Comparison of ENCODE assay signal across 19 cellular contexts in the genomic region with DNA sequence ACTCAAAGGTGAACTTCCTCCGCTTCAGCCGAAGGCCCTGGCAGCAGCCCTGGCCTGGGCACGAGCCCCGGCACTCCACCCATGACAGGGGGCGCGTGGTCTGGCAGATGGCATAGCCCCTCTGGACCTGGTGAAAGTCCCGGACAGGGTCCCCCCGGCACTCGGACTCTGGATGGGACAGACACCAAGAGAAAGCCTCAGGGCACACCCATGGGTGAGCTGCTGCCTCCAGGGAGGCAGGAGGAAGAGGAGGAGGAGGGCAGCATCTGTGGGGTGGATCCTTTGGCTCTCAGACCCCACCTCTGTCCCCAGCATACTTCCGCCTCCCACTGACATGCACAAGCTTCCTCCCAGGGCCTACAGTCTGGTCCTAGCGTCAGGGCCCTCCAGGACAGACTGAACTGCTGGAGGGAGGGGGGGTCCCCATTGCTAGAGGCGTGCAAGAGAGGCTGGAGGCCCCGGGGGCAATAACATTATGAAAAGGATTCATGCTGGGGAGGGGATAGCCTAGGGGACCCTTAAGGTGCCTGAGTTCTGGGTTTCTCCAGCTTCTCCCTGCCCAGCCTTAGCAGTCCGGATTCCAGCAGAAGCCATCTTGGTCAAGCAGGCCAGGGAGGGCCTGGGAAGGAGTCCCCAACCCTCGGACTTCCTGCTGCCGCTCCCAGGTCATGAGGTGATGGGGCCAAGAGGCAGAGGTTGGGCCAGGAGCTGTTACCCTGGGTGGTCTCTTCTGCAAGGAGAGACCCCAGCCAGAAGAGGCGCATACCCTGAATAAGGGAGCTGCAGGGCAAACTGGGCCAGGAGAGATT.
A peak's percentile ranks its signal among the peaks of the same experiment; 100 is the strongest.
DNase-seq lines count a peak whose midpoint lies in the region; ATAC-seq, FAIRE-seq and TF ChIP-seq lines count a peak whose summit lies in the region.
"Had no signal": no experiment of that assay in that cellular context is flagged by ENCODE, and none has a peak within 500 bp of the region (broad histone marks: within the 10 kb centered on the region; RNA-seq: fewer than 3 reads in every experiment).

No MANE protein-coding gene starts in this region.

- intact Hi-C loops in vagina (cut with DNase I) (no loop called here), uterus (cut with DNase I; ENCODE audit: low total_unique reads) (no loop called here)

- no peak overlapping the region for H3K27ac Mint-ChIP-seq in activated CD8-positive, alpha-beta memory T cell treated with anti-CD3 and anti-CD28 coated beads, Interleukin-2, amount 10 ng/mL, durations not matched to agents 7 days and 5 days
- H3K27ac Mint-ChIP-seq in nephron progenitor cell = peak overlapping the region; percentile 71
- H3K27ac Mint-ChIP-seq: CD4-positive, alpha-beta T cell; GM23338; H9; IgD-negative memory B cell had no signal

- H3K9me3 ChIP-seq in vagina (no peaks in the 10 kb centered on the region), uterus (no peaks in the 10 kb centered on the region)

- no peaks in the 10 kb centered on the region for H3K27me3 ChIP-seq in vagina
- no peaks in the 10 kb centered on the region for H3K27me3 ChIP-seq in uterus
- H3K27me3 ChIP-seq: BLaER1 treated with 17β-estradiol and CSF1 and Interleukin-3, amounts not matched to agents 10 nM and 100 nM had no signal

- no peak for ATAC-seq in activated CD8-positive, alpha-beta memory T cell treated with anti-CD3 and anti-CD28 coated beads, Interleukin-2, amount 10 ng/mL, durations not matched to agents 7 days and 5 days

- H3K4me1 ChIP-seq in vagina = no peaks in the 10 kb centered on the region
- H3K4me1 ChIP-seq in uterus = no peaks in the 10 kb centered on the region

- peaks cover 3% of the 10 kb centered on the region for H3K36me3 Mint-ChIP-seq in activated CD8-positive, alpha-beta memory T cell treated with anti-CD3 and anti-CD28 coated beads, Interleukin-2, amount 10 ng/mL, durations not matched to agents 7 days and 5 days
- peaks cover under 1% of the 10 kb centered on the region for H3K36me3 Mint-ChIP-seq in nephron progenitor cell (ENCODE audit: low read depth)
- H3K36me3 Mint-ChIP-seq: IgD-negative memory B cell had no signal

- no peaks in the 10 kb centered on the region for H3K27me3 Mint-ChIP-seq in activated CD8-positive, alpha-beta memory T cell treated with anti-CD3 and anti-CD28 coated beads, Interleukin-2, amount 10 ng/mL, durations not matched to agents 7 days and 5 days
- H3K27me3 Mint-ChIP-seq in nephron progenitor cell (ENCODE audit: low read depth, poor library complexity) = no peaks in the 10 kb centered on the region
- H3K27me3 Mint-ChIP-seq: IgD-negative memory B cell had no signal

- peak; percentile 28 for DNase-seq in activated CD8-positive, alpha-beta memory T cell treated with anti-CD3 and anti-CD28 coated beads, Interleukin-2, amount 10 ng/mL, durations not matched to agents 7 days and 5 days
- no peak for DNase-seq in activated CD8-positive, alpha-beta memory T cell treated with anti-CD3 and anti-CD28 coated beads, Interleukin-2, amount 50 U/mL, for 48 hours
- DNase-seq in RWPE1 (ENCODE audit: low spot score) = no peak
- no peak for DNase-seq in nephron progenitor cell
- peak; percentile 70 to 95 for DNase-seq in vagina (ENCODE audit: extremely low spot score in 2 of 2)
- DNase-seq in stimulated activated CD4-positive, alpha-beta T cell treated with anti-CD3 and anti-CD28 coated beads, Interleukin-4, amount 100 ng/mL, for 1 hour = no peak
- DNase-seq in RCC 7860 (ENCODE audit: low spot score) = no peak
- no peak for DNase-seq in uterus
- DNase-seq: Calu3; CD4-positive, alpha-beta T cell; DMS 273 treated with DMSO at 0.1 percent for 48 hours; DMS79; H9 had no signal

- no peak overlapping the region for H3K4me3 Mint-ChIP-seq in activated CD8-positive, alpha-beta memory T cell treated with anti-CD3 and anti-CD28 coated beads, Interleukin-2, amount 10 ng/mL, durations not matched to agents 7 days and 5 days
- H3K4me3 Mint-ChIP-seq in nephron progenitor cell = no peak overlapping the region
- H3K4me3 Mint-ChIP-seq: CD4-positive, alpha-beta T cell; GM23338; H9; IgD-negative memory B cell had no signal

- no peak for TF ChIP-seq POLR2A in vagina (IDR thresholded peaks at IDR 0.05)
- TF ChIP-seq POLR2A in uterus (IDR thresholded peaks at IDR 0.05) = no peak

- CTCF ChIA-PET in activated CD8-positive, alpha-beta memory T cell treated with anti-CD3 and anti-CD28 coated beads, Interleukin-2, amount 10 ng/mL, durations not matched to agents 7 days and 5 days (lab: Charles Lee) = no interaction called here
- CTCF ChIA-PET in RWPE1 (lab: Yijun Ruan, JAX) = interaction anchor here (0.6 kb wide), 1 partner anchor 524 kb away, joined by 3 read pairs; no protein-coding TSS in a partner anchor

- no peaks in the 10 kb centered on the region for H3K4me1 Mint-ChIP-seq in activated CD8-positive, alpha-beta memory T cell treated with anti-CD3 and anti-CD28 coated beads, Interleukin-2, amount 10 ng/mL, durations not matched to agents 7 days and 5 days
- H3K4me1 Mint-ChIP-seq in nephron progenitor cell = peaks cover under 1% of the 10 kb centered on the region
- H3K4me1 Mint-ChIP-seq: IgD-negative memory B cell had no signal

- H3K4me3 ChIP-seq in vagina (no peak overlapping the region), uterus (no peak overlapping the region)
- H3K4me3 ChIP-seq: BLaER1 treated with 17β-estradiol and CSF1 and Interleukin-3, amounts not matched to agents 10 nM and 100 nM; GM12878; GM23338 had no signal

- no peak for FAIRE-seq in RCC 7860 (lab: Jason Lieb, UNC)
- FAIRE-seq: GM12878, GM18507 had no signal

- TF ChIP-seq CTCF in RWPE1 (conservative IDR thresholded peaks at IDR 0.05; ENCODE audit: low read depth) (no peak), nephron progenitor cell (IDR thresholded peaks at IDR 0.05) (no peak), vagina (IDR thresholded peaks at IDR 0.05) (no peak), uterus (IDR thresholded peaks at IDR 0.05) (no peak)

- POLR2A ChIA-PET in RWPE1 (lab: Yijun Ruan, JAX; ENCODE audit: low non-redundant PET) = no interaction called here

- peaks cover 3% of the 10 kb centered on the region for H3K9me3 Mint-ChIP-seq in activated CD8-positive, alpha-beta memory T cell treated with anti-CD3 and anti-CD28 coated beads, Interleukin-2, amount 10 ng/mL, durations not matched to agents 7 days and 5 days (ENCODE audit: low read depth)
- peaks cover under 1% of the 10 kb centered on the region for H3K9me3 Mint-ChIP-seq in nephron progenitor cell

- H3K27ac ChIP-seq in RWPE1 = peak overlapping the region; percentile 63
- H3K27ac ChIP-seq in vagina = no peak overlapping the region
- no peak overlapping the region for H3K27ac ChIP-seq in uterus
- H3K27ac ChIP-seq: 22Rv1; BLaER1 treated with 17β-estradiol and CSF1 and Interleukin-3, amounts not matched to agents 10 nM and 100 nM had no signal

- H3K36me3 ChIP-seq in vagina (no peaks in the 10 kb centered on the region), uterus (no peaks in the 10 kb centered on the region)
- H3K36me3 ChIP-seq: BLaER1 treated with 17β-estradiol and CSF1 and Interleukin-3, amounts not matched to agents 10 nM and 100 nM had no signal

Comparison
In these comparisons a context has a peak if more than half of its experiments do, and no peak if none do; other contexts are left out.
1. DNase-seq: peak in activated CD8-positive, alpha-beta memory T cell treated with anti-CD3 and anti-CD28 coated beads, Interleukin-2, amount 10 ng/mL, durations not matched to agents 7 days and 5 days (single experiment) and vagina (2 of 2); none in activated CD8-positive, alpha-beta memory T cell treated with anti-CD3 and anti-CD28 coated beads, Interleukin-2, amount 50 U/mL, for 48 hours (single experiment), RWPE1 (single experiment), nephron progenitor cell (single experiment), stimulated activated CD4-positive, alpha-beta T cell treated with anti-CD3 and anti-CD28 coated beads, Interleukin-4, amount 100 ng/mL, for 1 hour (single experiment), RCC 7860 (single experiment) and uterus (0 of 2).